ENCODE assay signal across 8 cellular contexts in the genomic region with DNA sequence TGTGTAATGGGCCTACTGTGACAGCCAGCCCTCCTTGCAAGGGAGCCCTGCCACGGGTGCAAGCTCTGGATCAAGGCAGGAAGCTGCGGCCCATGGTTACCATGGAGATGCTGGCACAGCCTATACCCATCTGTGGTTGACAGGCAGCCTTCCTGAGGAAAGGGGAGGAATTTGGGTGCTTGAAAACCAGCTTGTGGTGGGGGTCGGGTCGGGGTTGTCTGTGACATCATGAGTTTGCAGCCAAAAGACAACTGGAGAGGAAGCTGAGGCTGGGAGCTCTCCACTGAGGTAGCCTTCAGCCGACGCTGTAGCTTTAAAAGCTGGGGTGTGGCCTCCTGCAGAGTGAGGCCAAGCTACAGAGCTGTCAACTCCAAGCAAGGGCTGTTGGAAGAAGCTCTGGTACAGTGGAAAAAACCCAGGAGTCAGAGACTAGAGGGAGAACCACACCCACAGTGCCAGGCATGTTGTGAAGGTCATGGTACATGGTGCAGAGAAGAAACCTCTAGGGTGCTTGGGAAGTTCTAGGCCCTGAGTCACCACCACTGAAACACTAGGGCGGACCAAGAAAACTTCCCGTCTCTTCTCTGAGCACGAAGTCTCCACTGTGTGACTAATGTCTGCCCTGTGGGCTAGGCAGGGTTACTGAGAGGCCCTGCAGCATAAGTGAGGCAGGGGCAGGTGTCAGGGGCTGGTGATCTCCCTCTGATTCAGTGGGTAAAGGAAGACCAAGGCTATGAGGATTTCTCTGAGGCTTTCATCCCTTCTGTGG. TPM values are rescaled to one million over a fixed set of nuclear protein-coding genes. Genes with fewer than 3 reads are reported as not detected.
DNase-seq lines count a peak whose midpoint lies in the region; ATAC-seq lines count a peak whose summit lies in the region.

No MANE protein-coding gene starts in this region.

- H3K4me1 ChIP-seq in mucosa of rectum (ENCODE audit: control insufficient read depth in 2 of 2, insufficient read depth in 2 of 2, low read length in 2 of 2), result peaks cover 23% of the 10 kb centered on the region in 2 donors

- peak overlapping the region; percentile 99 for H3K27ac ChIP-seq in mucosa of rectum (ENCODE audit: low read depth in 2 of 2, low read length in 2 of 2)

- DNase-seq in NCI-H748 (lab: John Stamatoyannopoulos, UW; ENCODE audit: unreplicated experiment), result peak; percentile 23
- DNase-seq in NCI-H748 treated with DMSO at 0.1 percent for 48 hours (lab: John Stamatoyannopoulos, UW), result no peak
- peak; percentile 53 for DNase-seq in NCI-H1694 treated with DMSO at 0.1 percent for 48 hours (lab: John Stamatoyannopoulos, UW)
- DNase-seq in activated CD4-positive, alpha-beta memory T cell treated with anti-CD3 and anti-CD28 coated beads, Interleukin-2, amount 10 ng/mL, durations not matched to agents 7 days and 5 days, result peak; percentile 79
- peak; percentile 60 for DNase-seq in effector CD4-positive, alpha-beta T cell
- DNase-seq in stimulated activated CD8-positive, alpha-beta memory T cell treated with anti-CD3 and anti-CD28 coated beads, Interleukin-7, amount 100 ng/mL, for 24 hours (ENCODE audit: low read depth), result peak; percentile 52

- ATAC-seq in HG02642 (IDR thresholded peaks at IDR 0.05; ENCODE audit: poor library complexity, unreplicated experiment), result peak; percentile 92

- peak overlapping the region; percentile 58 for H3K4me3 Mint-ChIP-seq in activated CD4-positive, alpha-beta memory T cell treated with anti-CD3 and anti-CD28 coated beads, Interleukin-2, amount 10 ng/mL, durations not matched to agents 7 days and 5 days

- H3K27me3 Mint-ChIP-seq in activated CD4-positive, alpha-beta memory T cell treated with anti-CD3 and anti-CD28 coated beads, Interleukin-2, amount 10 ng/mL, durations not matched to agents 7 days and 5 days, result no peaks in the 10 kb centered on the region

- no peaks in the 10 kb centered on the region for H3K9me3 Mint-ChIP-seq in activated CD4-positive, alpha-beta memory T cell treated with anti-CD3 and anti-CD28 coated beads, Interleukin-2, amount 10 ng/mL, durations not matched to agents 7 days and 5 days

- H3K4me1 Mint-ChIP-seq in activated CD4-positive, alpha-beta memory T cell treated with anti-CD3 and anti-CD28 coated beads, Interleukin-2, amount 10 ng/mL, durations not matched to agents 7 days and 5 days, result peaks cover 42% of the 10 kb centered on the region

- H3K27ac Mint-ChIP-seq in activated CD4-positive, alpha-beta memory T cell treated with anti-CD3 and anti-CD28 coated beads, Interleukin-2, amount 10 ng/mL, durations not matched to agents 7 days and 5 days, result peak overlapping the region; percentile 99

- H3K36me3 Mint-ChIP-seq in activated CD4-positive, alpha-beta memory T cell treated with anti-CD3 and anti-CD28 coated beads, Interleukin-2, amount 10 ng/mL, durations not matched to agents 7 days and 5 days (ENCODE audit: low read depth), result no peaks in the 10 kb centered on the region

- peak overlapping the region; percentile 54 to 73 for H3K9ac ChIP-seq in mucosa of rectum (ENCODE audit: low read depth in 1 of 2, low read length in 2 of 2)

- CTCF ChIA-PET in activated CD4-positive, alpha-beta memory T cell treated with anti-CD3 and anti-CD28 coated beads, Interleukin-2, amount 10 ng/mL, durations not matched to agents 7 days and 5 days (lab: Charles Lee), result interaction anchor here (0.8 to 3.4 kb wide), 7 partner anchors 12 to 381 kb away, joined by 3 to 42 read pairs (median 6); partner anchors contain the start of genes HPS5 and LDHA

- peak overlapping the region; percentile 51 to 56 for H3K4me3 ChIP-seq in mucosa of rectum (ENCODE audit: low read length in 2 of 2)

- H3K27me3 ChIP-seq in mucosa of rectum (ENCODE audit: control insufficient read depth in 2 of 2, insufficient read depth in 2 of 2, low read length in 2 of 2), result no peaks in the 10 kb centered on the region

- POLR2A ChIA-PET in activated CD4-positive, alpha-beta memory T cell treated with anti-CD3 and anti-CD28 coated beads, Interleukin-2, amount 10 ng/mL, durations not matched to agents 7 days and 5 days (lab: Charles Lee), result interaction anchor here (0.7 to 7.6 kb wide), 16 partner anchors 9 to 251 kb away, joined by 3 to 328 read pairs (median 4); partner anchors contain the start of genes GTF2H1, HPS5, LDHA and SPTY2D1

- no peaks in the 10 kb centered on the region for H3K36me3 ChIP-seq in mucosa of rectum (ENCODE audit: control insufficient read depth in 2 of 2, insufficient read depth in 2 of 2, low read length in 2 of 2)

- H3K9me3 ChIP-seq in mucosa of rectum (ENCODE audit: control insufficient read depth in 2 of 2, low read length in 2 of 2), result no peaks in the 10 kb centered on the region

RNA-seq across cellular contexts. Expression of gene LDHA, which starts 10.8 kb away (rescaled TPM):
- 100 to 1,000 TPM; 949 to 971 TPM for total RNA-seq in activated CD4-positive, alpha-beta memory T cell treated with anti-CD3 and anti-CD28 coated beads, Interleukin-2, amount 10 ng/mL, durations not matched to agents 7 days and 5 days

RNA-seq across cellular contexts. Expression of gene LDHC, which starts 28.5 kb away (rescaled TPM):
- total RNA-seq in activated CD4-positive, alpha-beta memory T cell treated with anti-CD3 and anti-CD28 coated beads, Interleukin-2, amount 10 ng/mL, durations not matched to agents 7 days and 5 days, result not detected
